Comparison of ENCODE assay signal across 20 cellular contexts in genomic region chr1:228246216-228246900, GRCh38. TPM values are rescaled to one million over a fixed set of nuclear protein-coding genes. Genes with fewer than 3 reads are reported as not detected.
A peak's percentile ranks its signal among the peaks of the same experiment; 100 is the strongest.
DNase-seq lines count a peak whose midpoint lies in the region; ATAC-seq and TF ChIP-seq lines count a peak whose summit lies in the region.
"Had no signal": no experiment of that assay in that cellular context is flagged by ENCODE, and none has a peak within 500 bp of the region (broad histone marks: within the 10 kb centered on the region; RNA-seq: fewer than 3 reads in every experiment).

No MANE protein-coding gene starts in this region.

- H3K4me1 ChIP-seq in HEK293 (ENCODE audit: control insufficient read depth, insufficient read depth, low read length) (no peaks in the 10 kb centered on the region), endodermal cell (ENCODE audit: control insufficient read depth, insufficient read depth, low read length) (no peaks in the 10 kb centered on the region), neural progenitor cell (no peaks in the 10 kb centered on the region)
- H3K4me1 ChIP-seq: BLaER1 treated with 17β-estradiol and CSF1 and Interleukin-3, amounts not matched to agents 10 nM and 100 nM; HAP-1 had no signal

- 96% methylated on average over 6 to 8 of the region's 8 CpGs for WGBS in endodermal cell (ENCODE audit: insufficient coverage in 1 of 2, insufficient read length in 1 of 2), 2 experiments

- no peaks in the 10 kb centered on the region for H3K79me2 ChIP-seq in neural progenitor cell (ENCODE audit: low read depth)

- H3K9ac ChIP-seq in endodermal cell (ENCODE audit: extremely low read depth, low read length, poor library complexity, severe bottlenecking) (no peak overlapping the region), neural progenitor cell (no peak overlapping the region)
- H3K9ac ChIP-seq: BLaER1 treated with 17β-estradiol and CSF1 and Interleukin-3, amounts not matched to agents 10 nM and 100 nM; GM23248 had no signal

- H3K36me3 Mint-ChIP-seq in activated naive CD8-positive, alpha-beta T cell, result peaks cover 66% of the 10 kb centered on the region
- H3K36me3 Mint-ChIP-seq in activated naive CD8-positive, alpha-beta T cell treated with anti-CD3 and anti-CD28 coated beads for 36 hours, result peaks cover 69% of the 10 kb centered on the region
- H3K36me3 Mint-ChIP-seq in endodermal cell (ENCODE audit: low read depth), result peaks cover 85% of the 10 kb centered on the region
- peaks cover 74% of the 10 kb centered on the region for H3K36me3 Mint-ChIP-seq in neural progenitor cell

- no peaks in the 10 kb centered on the region for H3K9me3 ChIP-seq in HEK293 (ENCODE audit: control insufficient read depth, insufficient read depth, low read depth, low read length)
- peaks cover 55% of the 10 kb centered on the region for H3K9me3 ChIP-seq in endodermal cell (ENCODE audit: control insufficient read depth, low read length)
- peaks cover 15% of the 10 kb centered on the region for H3K9me3 ChIP-seq in neural progenitor cell (ENCODE audit: low read depth)

- ATAC-seq in GM18520 (IDR thresholded peaks at IDR 0.05; ENCODE audit: unreplicated experiment), result no peak
- ATAC-seq in stimulated activated naive CD8-positive, alpha-beta T cell treated with anti-CD3 and anti-CD28 coated beads, Interleukin-15, Interleukin-2, amounts not matched to agents 100 U/mL and 50 U/mL, for 24 hours, result no peak
- no peak for ATAC-seq in GM21825 (IDR thresholded peaks at IDR 0.05; ENCODE audit: unreplicated experiment)
- ATAC-seq: GM12878 had no signal

- H3K27me3 Mint-ChIP-seq in activated naive CD8-positive, alpha-beta T cell, result no peaks in the 10 kb centered on the region
- H3K27me3 Mint-ChIP-seq in activated naive CD8-positive, alpha-beta T cell treated with anti-CD3 and anti-CD28 coated beads for 36 hours, result no peaks in the 10 kb centered on the region
- H3K27me3 Mint-ChIP-seq in endodermal cell (ENCODE audit: insufficient read depth), result no peaks in the 10 kb centered on the region
- peaks cover 4% of the 10 kb centered on the region for H3K27me3 Mint-ChIP-seq in neural progenitor cell (ENCODE audit: insufficient read depth, low read depth)
- H3K27me3 Mint-ChIP-seq: B cell; CD8-positive, alpha-beta memory T cell had no signal

- no peaks in the 10 kb centered on the region for H3K27me3 ChIP-seq in endodermal cell (ENCODE audit: control insufficient read depth, insufficient read depth, low read length, poor library complexity, severe bottlenecking)
- no peaks in the 10 kb centered on the region for H3K27me3 ChIP-seq in neural progenitor cell
- H3K27me3 ChIP-seq: BLaER1 treated with 17β-estradiol and CSF1 and Interleukin-3, amounts not matched to agents 10 nM and 100 nM had no signal

- no peak overlapping the region for H3K4me2 ChIP-seq in neural progenitor cell
- H3K4me2 ChIP-seq: BLaER1 treated with 17β-estradiol and CSF1 and Interleukin-3, amounts not matched to agents 10 nM and 100 nM had no signal

- H3K27ac ChIP-seq in HEK293 (ENCODE audit: extremely low read depth, low read depth, low read length), result no peak overlapping the region
- no peak overlapping the region for H3K27ac ChIP-seq in endodermal cell (ENCODE audit: low read depth, low read length)
- H3K27ac ChIP-seq in neural progenitor cell, result no peak overlapping the region
- H3K27ac ChIP-seq: BLaER1 treated with 17β-estradiol and CSF1 and Interleukin-3, amounts not matched to agents 10 nM and 100 nM; GM23248; HL-60 had no signal

- H3K36me3 ChIP-seq in HEK293 (ENCODE audit: control insufficient read depth in 2 of 2, insufficient read depth in 1 of 2, low read length in 2 of 2) (peaks cover 0 to 45% of the 10 kb centered on the region in 2 experiments; a peak in 2 of 3 replicates), endodermal cell (ENCODE audit: control insufficient read depth, insufficient read depth, low read length) (peaks cover 88% of the 10 kb centered on the region), neural progenitor cell (peaks cover 31% of the 10 kb centered on the region)

- peaks cover 11% of the 10 kb centered on the region for H3K4me1 Mint-ChIP-seq in activated naive CD8-positive, alpha-beta T cell (ENCODE audit: low read depth)
- peaks cover 4% of the 10 kb centered on the region for H3K4me1 Mint-ChIP-seq in activated naive CD8-positive, alpha-beta T cell treated with anti-CD3 and anti-CD28 coated beads for 36 hours
- H3K4me1 Mint-ChIP-seq in endodermal cell (no peaks in the 10 kb centered on the region), neural progenitor cell (no peaks in the 10 kb centered on the region)
- H3K4me1 Mint-ChIP-seq: B cell had no signal

- TF ChIP-seq CTCF in HEK293 (tag by site-specific recombination; IDR thresholded peaks at IDR 0.05) (no peak), endodermal cell (conservative IDR thresholded peaks at IDR 0.05) (no peak), neural progenitor cell (IDR thresholded peaks at IDR 0.05) (no peak)

- H3K4me3 ChIP-seq in HEK293 (ENCODE audit: low read depth, low read length), result no peak overlapping the region
- H3K4me3 ChIP-seq in endodermal cell (ENCODE audit: low read length), result no peak overlapping the region
- H3K4me3 ChIP-seq in neural progenitor cell, result no peak overlapping the region
- H3K4me3 ChIP-seq: BLaER1 treated with 17β-estradiol and CSF1 and Interleukin-3, amounts not matched to agents 10 nM and 100 nM; GM12878; GM23248; HAP-1 had no signal

- peak overlapping the region; percentile 23 for H3K4me3 Mint-ChIP-seq in activated naive CD8-positive, alpha-beta T cell
- H3K4me3 Mint-ChIP-seq in activated naive CD8-positive, alpha-beta T cell treated with anti-CD3 and anti-CD28 coated beads for 36 hours, result no peak overlapping the region
- H3K4me3 Mint-ChIP-seq in endodermal cell (no peak overlapping the region), neural progenitor cell (peak overlapping the region; percentile 46)
- H3K4me3 Mint-ChIP-seq: B cell; CD8-positive, alpha-beta memory T cell had no signal

- POLR2A ChIA-PET in HEK293 (lab: Yijun Ruan, JAX), result no interaction called here

- H4K20me1 ChIP-seq in neural progenitor cell (ENCODE audit: low read depth), result no peaks in the 10 kb centered on the region
- H4K20me1 ChIP-seq: BLaER1 treated with 17β-estradiol and CSF1 and Interleukin-3, amounts not matched to agents 10 nM and 100 nM had no signal

- no peaks in the 10 kb centered on the region for H3F3A ChIP-seq in neural progenitor cell (ENCODE audit: low read depth)

- DNase-seq in activated naive CD8-positive, alpha-beta T cell treated with anti-CD3 and anti-CD28 coated beads for 36 hours, result no peak
- DNase-seq in endodermal cell (peak; percentile 15), neural progenitor cell (ENCODE audit: low spot score) (no peak)
- no peak for DNase-seq in stimulated activated naive CD8-positive, alpha-beta T cell treated with anti-CD3 and anti-CD28 coated beads, Interleukin-15, Interleukin-2, amounts not matched to agents 100 U/mL and 50 U/mL, for 24 hours
- DNase-seq: CD8-positive, alpha-beta memory T cell; COR-L47; DMS 273 treated with DMSO at 0.1 percent for 48 hours; DMS53; DND-41; EL; GM23248 had no signal

- CTCF ChIA-PET in HEK293 (lab: Yijun Ruan, JAX), result interaction anchor here (1.1 kb wide), 1 partner anchor 16 kb away, joined by 3 read pairs; no protein-coding TSS in a partner anchor

- H3K27ac Mint-ChIP-seq in activated naive CD8-positive, alpha-beta T cell, result no peak overlapping the region
- no peak overlapping the region for H3K27ac Mint-ChIP-seq in activated naive CD8-positive, alpha-beta T cell treated with anti-CD3 and anti-CD28 coated beads for 36 hours
- H3K27ac Mint-ChIP-seq in endodermal cell, result no peak overlapping the region
- no peak overlapping the region for H3K27ac Mint-ChIP-seq in neural progenitor cell
- H3K27ac Mint-ChIP-seq: B cell; CD8-positive, alpha-beta memory T cell had no signal

- H3K9me3 Mint-ChIP-seq in activated naive CD8-positive, alpha-beta T cell (ENCODE audit: low read depth), result peaks cover 28% of the 10 kb centered on the region
- peaks cover 42% of the 10 kb centered on the region for H3K9me3 Mint-ChIP-seq in activated naive CD8-positive, alpha-beta T cell treated with anti-CD3 and anti-CD28 coated beads for 36 hours
- H3K9me3 Mint-ChIP-seq in endodermal cell (peaks cover 49% of the 10 kb centered on the region), neural progenitor cell (peaks cover 58% of the 10 kb centered on the region)

- no peak overlapping the region for H2AFZ ChIP-seq in neural progenitor cell (replicated peaks)
- H2AFZ ChIP-seq: GM23248 had no signal

TF ChIP-seq in HEK293, 187 proteins besides CTCF, POLR2A, EP300 and RAD21:
- TF ChIP-seq ZNF558 (tag by site-specific recombination; IDR thresholded peaks at IDR 0.05) (peak; percentile 100), ZNF692 (tag by site-specific recombination; IDR thresholded peaks at IDR 0.05) (no peak)
TF ChIP-seq in HEK293: peak in this region for 1.

RNA-seq across cellular contexts. Expression of gene OBSCN, which starts 38.5 kb away (rescaled TPM):
- 10 to 100 TPM; 13.7 to 14.9 TPM for total RNA-seq in activated naive CD8-positive, alpha-beta T cell treated with anti-CD3 and anti-CD28 coated beads for 36 hours
- total RNA-seq in endodermal cell (10 to 100 TPM; 53.7 to 68.9 TPM), neural progenitor cell (ENCODE audit: low replicate concordance) (5.1 and 14.9 TPM in 2 replicates)
- polyA plus RNA-seq in endodermal cell (2013, experiment 1 of 2), result 17.7 TPM
- polyA plus RNA-seq in endodermal cell (2013, experiment 2 of 2), result 15.0 TPM

Comparison
In these comparisons a context has a peak if more than half of its experiments do, and no peak if none do; other contexts are left out.
1. H3K4me3 Mint-ChIP-seq: peak in activated naive CD8-positive, alpha-beta T cell (single experiment) and neural progenitor cell (single experiment); none in activated naive CD8-positive, alpha-beta T cell treated with anti-CD3 and anti-CD28 coated beads for 36 hours (single experiment) and endodermal cell (single experiment).